ENCODE assay signal across 1 cellular context in genomic region chr15:49521802-49522201, GRCh38.
TF ChIP-seq lines count a peak whose summit lies in the region.

No MANE protein-coding gene starts in this region.

TF ChIP-seq in H1, 55 proteins besides CTCF, POLR2A, EP300 and RAD21 (continued from another document):
- no peak for TF ChIP-seq CHD7 (IDR thresholded peaks at IDR 0.05; ENCODE audit: insufficient replicate concordance, low read length)
- no peak for TF ChIP-seq JUND (IDR thresholded peaks at IDR 0.05; ENCODE audit: low read length)
- no peak for TF ChIP-seq SUZ12 (IDR thresholded peaks at IDR 0.05; ENCODE audit: low read length)
- no peak for TF ChIP-seq EGR1 (IDR thresholded peaks at IDR 0.05; ENCODE audit: borderline replicate concordance, low read depth, low read length)
- no peak for TF ChIP-seq POU5F1 (IDR thresholded peaks at IDR 0.05; ENCODE audit: low read depth, low read length)
- no peak for TF ChIP-seq TAF1 (IDR thresholded peaks at IDR 0.05; ENCODE audit: low read depth, low read length)
- no peak for TF ChIP-seq RFX5 (IDR thresholded peaks at IDR 0.05; ENCODE audit: borderline replicate concordance, low read depth, low read length)
- TF ChIP-seq EZH2 (IDR thresholded peaks at IDR 0.05; ENCODE audit: low read depth, low read length, severe bottlenecking) = no peak
- TF ChIP-seq SAP30 (IDR thresholded peaks at IDR 0.05; ENCODE audit: insufficient read depth, insufficient replicate concordance, low read length) = no peak
